In the genomic region with DNA sequence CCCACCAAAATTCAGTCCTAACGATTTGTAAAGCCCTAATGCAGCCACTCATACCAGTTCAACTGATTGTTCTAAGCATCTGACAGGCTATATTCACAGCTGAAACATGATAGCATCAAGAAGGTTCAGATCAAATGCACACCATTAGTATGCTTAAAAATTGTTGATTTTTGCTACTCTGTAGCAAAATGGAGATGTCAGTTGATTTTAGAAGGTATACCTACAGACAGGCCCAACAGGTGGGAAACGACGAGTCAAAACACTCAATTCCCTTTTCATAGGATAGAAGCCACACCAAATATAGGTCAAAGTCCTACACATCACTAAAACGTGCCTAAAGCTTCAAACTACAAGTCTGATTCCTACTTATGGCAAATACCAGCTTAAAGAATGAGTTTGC, we compare ENCODE assay signal across 14 cellular contexts. TPM values are rescaled to one million over a fixed set of nuclear protein-coding genes. Genes with fewer than 3 reads are reported as not detected.
A peak's percentile ranks its signal among the peaks of the same experiment; 100 is the strongest.
DNase-seq lines count a peak whose midpoint lies in the region; ATAC-seq and TF ChIP-seq lines count a peak whose summit lies in the region.
"Had no signal": no experiment of that assay in that cellular context is flagged by ENCODE, and none has a peak within 500 bp of the region (broad histone marks: within the 10 kb centered on the region; RNA-seq: fewer than 3 reads in every experiment).

No MANE protein-coding gene starts in this region.

- H3K4me3 Mint-ChIP-seq in activated T-cell treated with anti-CD3 and anti-CD28 coated beads, Interleukin-2, amount 50 U/mL, for 24 hours = peak overlapping the region; percentile 95

- peaks cover 100% of the 10 kb centered on the region for H3K36me3 ChIP-seq in OCI-LY7 (ENCODE audit: insufficient read depth, low read length)
- H3K36me3 ChIP-seq in smooth muscle cell (ENCODE audit: low read depth) = peaks cover 79% of the 10 kb centered on the region

- H3K27me3 Mint-ChIP-seq in activated T-cell treated with anti-CD3 and anti-CD28 coated beads, Interleukin-2, amount 50 U/mL, for 24 hours = no peaks in the 10 kb centered on the region

- no peak overlapping the region for H3K9ac ChIP-seq in smooth muscle cell (ENCODE audit: low read depth)

- H3K27me3 ChIP-seq in smooth muscle cell (ENCODE audit: low read depth) = no peaks in the 10 kb centered on the region
- H3K27me3 ChIP-seq: brain microvascular endothelial cell, left lung, tibial artery had no signal

- ATAC-seq in GM21381 (IDR thresholded peaks at IDR 0.05; ENCODE audit: unreplicated experiment) = no peak
- ATAC-seq: left lung had no signal

- H2AFZ ChIP-seq in OCI-LY7 (ENCODE audit: low read length) = no peak overlapping the region
- no peak overlapping the region for H2AFZ ChIP-seq in smooth muscle cell (ENCODE audit: low read depth)

- H3K9me3 Mint-ChIP-seq in activated T-cell treated with anti-CD3 and anti-CD28 coated beads, Interleukin-2, amount 50 U/mL, for 24 hours = no peaks in the 10 kb centered on the region

- WGBS in smooth muscle cell (ENCODE audit: low lambda C conversion rate) = 86% methylated on average over 4 of the region's 4 CpGs

- H3K79me2 ChIP-seq in OCI-LY7 (ENCODE audit: insufficient read depth, low read depth, low read length) (peaks cover 100% of the 10 kb centered on the region), smooth muscle cell (ENCODE audit: low read depth) (peaks cover 100% of the 10 kb centered on the region)

- H3K4me2 ChIP-seq in OCI-LY7 (ENCODE audit: low read length) (peak overlapping the region; percentile 4; the same call in 1 of the 2 replicates), smooth muscle cell (no peak overlapping the region)

- CTCF ChIA-PET in OCI-LY7 (lab: Charles Lee; ENCODE audit: unreplicated experiment) = no interaction called here

- H3K4me1 ChIP-seq in OCI-LY7 (ENCODE audit: insufficient read depth, low read length, poor library complexity, severe bottlenecking) (peaks cover 34% of the 10 kb centered on the region), smooth muscle cell (ENCODE audit: low read depth) (peaks cover 34% of the 10 kb centered on the region)

- H3K9me2 ChIP-seq in OCI-LY7 (ENCODE audit: insufficient read depth, low read length) = no peaks in the 10 kb centered on the region

- peaks cover 65% of the 10 kb centered on the region for H3F3A ChIP-seq in smooth muscle cell (ENCODE audit: low read depth)

- H3K4me3 ChIP-seq in OCI-LY7 (ENCODE audit: low read depth, low read length, poor library complexity, severe bottlenecking) (no peak overlapping the region), coronary artery (peak overlapping the region; percentile 8), smooth muscle cell (no peak overlapping the region)
- H3K4me3 ChIP-seq: left lung, tibial artery had no signal

- no peaks in the 10 kb centered on the region for H3K9me3 ChIP-seq in OCI-LY7 (ENCODE audit: low read length)
- H3K9me3 ChIP-seq in smooth muscle cell (replicated peaks; ENCODE audit: low read depth) = no peaks in the 10 kb centered on the region
- H3K9me3 ChIP-seq: left lung, tibial artery had no signal

- peaks cover 100% of the 10 kb centered on the region for H3K36me3 Mint-ChIP-seq in activated T-cell treated with anti-CD3 and anti-CD28 coated beads, Interleukin-2, amount 50 U/mL, for 24 hours (ENCODE audit: low read depth)

- no peak for DNase-seq in activated T-cell treated with anti-CD3 and anti-CD28 coated beads, Interleukin-2, amount 50 U/mL, for 24 hours
- DNase-seq in activated T-cell treated with anti-CD3 and anti-CD28 coated beads for 4 hours (no peak), OCI-LY7 (ENCODE audit: low spot score) (no peak), coronary artery (ENCODE audit: low spot score) (no peak), smooth muscle cell (lab: John Stamatoyannopoulos, UW; ENCODE audit: unreplicated experiment) (no peak), LoVo (ENCODE audit: low spot score) (no peak)
- DNase-seq in stimulated activated CD4-positive, alpha-beta T cell treated with anti-CD3 and anti-CD28 coated beads, Interleukin-2, amount 100 ng/mL, for 48 hours = no peak
- DNase-seq: activated CD4-positive, alpha-beta T cell treated with anti-CD3 and anti-CD28 coated beads for 1 hour; brain microvascular endothelial cell; left lung; NCI-H2081; NCI-H82; tibial artery had no signal

- BruUV-seq in OCI-LY7 (replicated peaks; lab: Mats Ljungman, UMichigan) = no TSS peak

- H3K27ac ChIP-seq in OCI-LY7 (ENCODE audit: low read depth, low read length, poor library complexity, severe bottlenecking) = no peak overlapping the region
- no peak overlapping the region for H3K27ac ChIP-seq in coronary artery
- peak overlapping the region; percentile 18 for H3K27ac ChIP-seq in smooth muscle cell (ENCODE audit: low read depth)
- H3K27ac ChIP-seq: brain microvascular endothelial cell, left lung, tibial artery had no signal

- intact Hi-C loops in OCI-LY7 (cut with micrococcal nuclease; ENCODE audit: unreplicated experiment) = no loop called here

- peak overlapping the region; percentile 94 for H3K27ac Mint-ChIP-seq in activated T-cell treated with anti-CD3 and anti-CD28 coated beads, Interleukin-2, amount 50 U/mL, for 24 hours

- POLR2A ChIA-PET in OCI-LY7 (lab: Charles Lee) = no interaction called here

- H4K20me1 ChIP-seq in OCI-LY7 (ENCODE audit: insufficient read depth, low read length) (peaks cover 95% of the 10 kb centered on the region), smooth muscle cell (ENCODE audit: low read depth) (peaks cover 100% of the 10 kb centered on the region)

- TF ChIP-seq CTCF in OCI-LY7 (conservative IDR thresholded peaks at IDR 0.05; ENCODE audit: low read length) (no peak), coronary artery (IDR thresholded peaks at IDR 0.05) (no peak), smooth muscle cell (IDR thresholded peaks at IDR 0.05; ENCODE audit: borderline replicate concordance, insufficient read depth, poor library complexity, severe bottlenecking) (no peak)

- H3K4me1 Mint-ChIP-seq in activated T-cell treated with anti-CD3 and anti-CD28 coated beads, Interleukin-2, amount 50 U/mL, for 24 hours (ENCODE audit: low read depth) = peaks cover 97% of the 10 kb centered on the region

RNA-seq across cellular contexts. Expression of gene SFPQ, which starts 6.7 kb away (rescaled TPM):
- 395 and 569 TPM in 2 replicates for total RNA-seq in OCI-LY7 (2014; rRNA removed; shearing (Covaris generic))
- total RNA-seq in OCI-LY7 (2022) (532 and 593 TPM in 2 replicates), smooth muscle cell (119 and 145 TPM in 2 replicates)
- 73.0 and 111 TPM in 2 replicates for polyA plus RNA-seq in smooth muscle cell
